In genomic region chr11:95156916-95157568, GRCh38 we compare ENCODE assay signal across 14 cellular contexts.
DNase-seq lines count a peak whose midpoint lies in the region; ATAC-seq and TF ChIP-seq lines count a peak whose summit lies in the region.
"Had no signal": no experiment of that assay in that cellular context is flagged by ENCODE, and none has a peak within 500 bp of the region (broad histone marks: within the 10 kb centered on the region; RNA-seq: fewer than 3 reads in every experiment).

No MANE protein-coding gene starts in this region.

- H3K27ac ChIP-seq in esophagus squamous epithelium (peak overlapping the region in 3 of 4 donors; percentile 48 to 70 (median 59)), transverse colon (peak overlapping the region; percentile 18 to 62 (median 52))
- H3K27ac ChIP-seq in naive thymus-derived CD4-positive, alpha-beta T cell (ENCODE audit: low read depth, low read length) = no peak overlapping the region
- H3K27ac ChIP-seq: 22Rv1, SJCRH30 had no signal

- H3K36me3 Mint-ChIP-seq in naive thymus-derived CD4-positive, alpha-beta T cell = peaks cover 0 to 10% (median 5%) of the 10 kb centered on the region in 5 donors

- H3K9me3 Mint-ChIP-seq in naive thymus-derived CD4-positive, alpha-beta T cell = peaks cover 0 to 5% (median 0%) of the 10 kb centered on the region in 11 donors

- no peaks in the 10 kb centered on the region for H3K9me3 ChIP-seq in esophagus squamous epithelium
- H3K9me3 ChIP-seq in naive thymus-derived CD4-positive, alpha-beta T cell (ENCODE audit: control insufficient read depth in 2 of 3, low read length in 3 of 3) = no peaks in the 10 kb centered on the region
- H3K9me3 ChIP-seq in transverse colon = no peaks in the 10 kb centered on the region
- H3K9me3 ChIP-seq: SJCRH30 had no signal

- no peak for ATAC-seq in naive thymus-derived CD4-positive, alpha-beta T cell
- ATAC-seq in GM18870 (IDR thresholded peaks at IDR 0.05; ENCODE audit: unreplicated experiment) = no peak

- TF ChIP-seq EP300 in transverse colon (IDR thresholded peaks at IDR 0.05; ENCODE audit: low read depth) = no peak

- H3K36me3 ChIP-seq in esophagus squamous epithelium = no peaks in the 10 kb centered on the region
- no peaks in the 10 kb centered on the region for H3K36me3 ChIP-seq in naive thymus-derived CD4-positive, alpha-beta T cell (ENCODE audit: control insufficient read depth in 2 of 3, insufficient read depth in 3 of 3, low read length in 3 of 3)
- H3K36me3 ChIP-seq in transverse colon = no peaks in the 10 kb centered on the region
- H3K36me3 ChIP-seq: SJCRH30 had no signal

- peak overlapping the region in 7 of 9 donors; percentile 10 to 84 (median 44) for H3K27ac Mint-ChIP-seq in naive thymus-derived CD4-positive, alpha-beta T cell

- H3K4me1 ChIP-seq in esophagus squamous epithelium (peaks cover 0 to 37% (median 6%) of the 10 kb centered on the region in 3 donors), transverse colon (peaks cover 0 to 23% (median 8%) of the 10 kb centered on the region in 4 donors)
- H3K4me1 ChIP-seq in naive thymus-derived CD4-positive, alpha-beta T cell (ENCODE audit: control insufficient read depth in 2 of 2, insufficient read depth in 2 of 2, low read length in 2 of 2) = peaks cover 17 to 24% of the 10 kb centered on the region in 2 donors
- H3K4me1 ChIP-seq: SJCRH30 had no signal

- no peak for TF ChIP-seq CTCF in esophagus squamous epithelium (IDR thresholded peaks at IDR 0.05)
- TF ChIP-seq CTCF in transverse colon (IDR thresholded peaks at IDR 0.05) = no peak

- TF ChIP-seq POLR2A in esophagus squamous epithelium (IDR thresholded peaks at IDR 0.05) (no peak), transverse colon (IDR thresholded peaks at IDR 0.05) (no peak)

- in situ Hi-C loops in transverse colon (cut with MboI; ENCODE audit: low pct_ligation_motif_present in 1 of 4, low pct_unique_long_range_greater_than_20kb in 1 of 4, low sequenced_read_pairs in 3 of 4) = loop anchor here (5.0 to 25.0 kb wide), 4 partner anchors 548 to 1280 kb away; no protein-coding TSS in a partner anchor

- CTCF ChIA-PET in naive thymus-derived CD4-positive, alpha-beta T cell (lab: Charles Lee) = interaction anchor here (0.7 to 12.0 kb wide), 6 partner anchors 9 to 1187 kb away, joined by 3 to 232 read pairs (median 4); no protein-coding TSS in a partner anchor

- peaks cover 26 to 55% (median 48%) of the 10 kb centered on the region in 7 donors for H3K4me1 Mint-ChIP-seq in naive thymus-derived CD4-positive, alpha-beta T cell

- no peaks in the 10 kb centered on the region for H3K27me3 Mint-ChIP-seq in naive thymus-derived CD4-positive, alpha-beta T cell

- intact Hi-C loops in esophagus squamous epithelium (cut with DNase I) = loop anchor here (10.0 kb wide), 2 partner anchors 68 to 548 kb away; no protein-coding TSS in a partner anchor
- intact Hi-C loops in naive thymus-derived CD4-positive, alpha-beta T cell (cut with micrococcal nuclease) = loop anchor here in 1 of 2 donors (5.0 kb wide), 1 partner anchor 140 kb away; no protein-coding TSS in a partner anchor
- intact Hi-C loops in transverse colon (cut with DNase I; ENCODE audit: low total_unique reads) = loop anchor here (5.0 kb wide), 1 partner anchor 610 kb away; no protein-coding TSS in a partner anchor

- H3K27me3 ChIP-seq in esophagus squamous epithelium (no peaks in the 10 kb centered on the region), transverse colon (no peaks in the 10 kb centered on the region)
- H3K27me3 ChIP-seq in naive thymus-derived CD4-positive, alpha-beta T cell (ENCODE audit: control insufficient read depth in 2 of 2, insufficient read depth in 2 of 2, low read length in 2 of 2) = no peaks in the 10 kb centered on the region
- H3K27me3 ChIP-seq: SJCRH30 had no signal

- H3K4me3 ChIP-seq in esophagus squamous epithelium (no peak overlapping the region), transverse colon (no peak overlapping the region)
- no peak overlapping the region for H3K4me3 ChIP-seq in naive thymus-derived CD4-positive, alpha-beta T cell (ENCODE audit: low read length)
- H3K4me3 ChIP-seq: SJCRH30 had no signal

- 45 to 53% methylated on average over 7 of the region's 7 CpGs for WGBS in esophagus squamous epithelium, 2 donors
- 40 to 60% methylated on average over 2 to 7 of the region's 7 CpGs for WGBS in transverse colon (ENCODE audit: low coverage in 1 of 2), 2 donors

- DNase-seq in DMS 273 (lab: John Stamatoyannopoulos, UW; ENCODE audit: unreplicated experiment) (peak; percentile 29), DMS 273 treated with DMSO at 0.1 percent for 48 hours (lab: John Stamatoyannopoulos, UW) (no peak), esophagus squamous epithelium (lab: John Stamatoyannopoulos, UW) (no peak), transverse colon (no peak), GF-D8 (lab: John Stamatoyannopoulos, UW) (no peak), pons (ENCODE audit: low spot score) (no peak)
- no peak for DNase-seq in naive thymus-derived CD4-positive, alpha-beta T cell
- DNase-seq: activated CD4-positive, CD25-positive, alpha-beta regulatory T cell treated with anti-CD3 and anti-CD28 coated beads, Interleukin-2, amount 50 U/mL, for 72 hours; activated gamma-delta T cell; NCI-H1092 treated with DMSO at 0.1 percent for 48 hours; NCI-H774; SJCRH30 had no signal

- H3K4me3 Mint-ChIP-seq in naive thymus-derived CD4-positive, alpha-beta T cell = peak overlapping the region in 1 of 10 donors; percentile 42

- POLR2A ChIA-PET in naive thymus-derived CD4-positive, alpha-beta T cell (lab: Charles Lee) = interaction anchor here (0.6 to 10.2 kb wide), 5 partner anchors 46 to 605 kb away, joined by 3 to 127 read pairs (median 4); partner anchors contain the start of gene SESN3
